1 cellular context compared by ENCODE assay signal in the genomic region with DNA sequence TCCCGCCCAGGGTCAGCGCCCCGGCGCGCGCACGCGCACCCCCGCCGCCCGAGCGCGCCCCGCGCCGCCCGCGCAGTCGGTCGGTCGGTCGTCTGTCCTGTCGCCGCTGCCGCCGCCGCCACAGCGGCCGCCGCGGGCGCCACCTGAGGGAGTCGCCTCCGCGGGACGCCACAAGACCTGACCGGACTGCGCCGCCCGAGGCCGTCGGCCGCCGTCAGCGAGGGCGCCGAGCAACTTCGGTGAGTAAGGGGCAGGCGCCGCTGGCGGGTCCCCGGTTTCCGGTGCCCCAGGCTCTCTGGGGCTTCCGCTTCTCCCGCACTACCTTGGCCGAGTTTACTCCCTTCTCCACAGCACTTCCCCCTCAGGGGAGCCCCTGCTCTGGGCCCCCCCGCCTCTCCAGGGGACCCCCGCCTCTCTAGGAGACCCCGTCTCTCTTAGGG.
TF ChIP-seq lines count a peak whose summit lies in the region.

No MANE protein-coding gene starts in this region.

TF ChIP-seq in H1, 55 proteins besides CTCF, POLR2A, EP300 and RAD21 (continued from another document):
- TF ChIP-seq, protein P1, sequence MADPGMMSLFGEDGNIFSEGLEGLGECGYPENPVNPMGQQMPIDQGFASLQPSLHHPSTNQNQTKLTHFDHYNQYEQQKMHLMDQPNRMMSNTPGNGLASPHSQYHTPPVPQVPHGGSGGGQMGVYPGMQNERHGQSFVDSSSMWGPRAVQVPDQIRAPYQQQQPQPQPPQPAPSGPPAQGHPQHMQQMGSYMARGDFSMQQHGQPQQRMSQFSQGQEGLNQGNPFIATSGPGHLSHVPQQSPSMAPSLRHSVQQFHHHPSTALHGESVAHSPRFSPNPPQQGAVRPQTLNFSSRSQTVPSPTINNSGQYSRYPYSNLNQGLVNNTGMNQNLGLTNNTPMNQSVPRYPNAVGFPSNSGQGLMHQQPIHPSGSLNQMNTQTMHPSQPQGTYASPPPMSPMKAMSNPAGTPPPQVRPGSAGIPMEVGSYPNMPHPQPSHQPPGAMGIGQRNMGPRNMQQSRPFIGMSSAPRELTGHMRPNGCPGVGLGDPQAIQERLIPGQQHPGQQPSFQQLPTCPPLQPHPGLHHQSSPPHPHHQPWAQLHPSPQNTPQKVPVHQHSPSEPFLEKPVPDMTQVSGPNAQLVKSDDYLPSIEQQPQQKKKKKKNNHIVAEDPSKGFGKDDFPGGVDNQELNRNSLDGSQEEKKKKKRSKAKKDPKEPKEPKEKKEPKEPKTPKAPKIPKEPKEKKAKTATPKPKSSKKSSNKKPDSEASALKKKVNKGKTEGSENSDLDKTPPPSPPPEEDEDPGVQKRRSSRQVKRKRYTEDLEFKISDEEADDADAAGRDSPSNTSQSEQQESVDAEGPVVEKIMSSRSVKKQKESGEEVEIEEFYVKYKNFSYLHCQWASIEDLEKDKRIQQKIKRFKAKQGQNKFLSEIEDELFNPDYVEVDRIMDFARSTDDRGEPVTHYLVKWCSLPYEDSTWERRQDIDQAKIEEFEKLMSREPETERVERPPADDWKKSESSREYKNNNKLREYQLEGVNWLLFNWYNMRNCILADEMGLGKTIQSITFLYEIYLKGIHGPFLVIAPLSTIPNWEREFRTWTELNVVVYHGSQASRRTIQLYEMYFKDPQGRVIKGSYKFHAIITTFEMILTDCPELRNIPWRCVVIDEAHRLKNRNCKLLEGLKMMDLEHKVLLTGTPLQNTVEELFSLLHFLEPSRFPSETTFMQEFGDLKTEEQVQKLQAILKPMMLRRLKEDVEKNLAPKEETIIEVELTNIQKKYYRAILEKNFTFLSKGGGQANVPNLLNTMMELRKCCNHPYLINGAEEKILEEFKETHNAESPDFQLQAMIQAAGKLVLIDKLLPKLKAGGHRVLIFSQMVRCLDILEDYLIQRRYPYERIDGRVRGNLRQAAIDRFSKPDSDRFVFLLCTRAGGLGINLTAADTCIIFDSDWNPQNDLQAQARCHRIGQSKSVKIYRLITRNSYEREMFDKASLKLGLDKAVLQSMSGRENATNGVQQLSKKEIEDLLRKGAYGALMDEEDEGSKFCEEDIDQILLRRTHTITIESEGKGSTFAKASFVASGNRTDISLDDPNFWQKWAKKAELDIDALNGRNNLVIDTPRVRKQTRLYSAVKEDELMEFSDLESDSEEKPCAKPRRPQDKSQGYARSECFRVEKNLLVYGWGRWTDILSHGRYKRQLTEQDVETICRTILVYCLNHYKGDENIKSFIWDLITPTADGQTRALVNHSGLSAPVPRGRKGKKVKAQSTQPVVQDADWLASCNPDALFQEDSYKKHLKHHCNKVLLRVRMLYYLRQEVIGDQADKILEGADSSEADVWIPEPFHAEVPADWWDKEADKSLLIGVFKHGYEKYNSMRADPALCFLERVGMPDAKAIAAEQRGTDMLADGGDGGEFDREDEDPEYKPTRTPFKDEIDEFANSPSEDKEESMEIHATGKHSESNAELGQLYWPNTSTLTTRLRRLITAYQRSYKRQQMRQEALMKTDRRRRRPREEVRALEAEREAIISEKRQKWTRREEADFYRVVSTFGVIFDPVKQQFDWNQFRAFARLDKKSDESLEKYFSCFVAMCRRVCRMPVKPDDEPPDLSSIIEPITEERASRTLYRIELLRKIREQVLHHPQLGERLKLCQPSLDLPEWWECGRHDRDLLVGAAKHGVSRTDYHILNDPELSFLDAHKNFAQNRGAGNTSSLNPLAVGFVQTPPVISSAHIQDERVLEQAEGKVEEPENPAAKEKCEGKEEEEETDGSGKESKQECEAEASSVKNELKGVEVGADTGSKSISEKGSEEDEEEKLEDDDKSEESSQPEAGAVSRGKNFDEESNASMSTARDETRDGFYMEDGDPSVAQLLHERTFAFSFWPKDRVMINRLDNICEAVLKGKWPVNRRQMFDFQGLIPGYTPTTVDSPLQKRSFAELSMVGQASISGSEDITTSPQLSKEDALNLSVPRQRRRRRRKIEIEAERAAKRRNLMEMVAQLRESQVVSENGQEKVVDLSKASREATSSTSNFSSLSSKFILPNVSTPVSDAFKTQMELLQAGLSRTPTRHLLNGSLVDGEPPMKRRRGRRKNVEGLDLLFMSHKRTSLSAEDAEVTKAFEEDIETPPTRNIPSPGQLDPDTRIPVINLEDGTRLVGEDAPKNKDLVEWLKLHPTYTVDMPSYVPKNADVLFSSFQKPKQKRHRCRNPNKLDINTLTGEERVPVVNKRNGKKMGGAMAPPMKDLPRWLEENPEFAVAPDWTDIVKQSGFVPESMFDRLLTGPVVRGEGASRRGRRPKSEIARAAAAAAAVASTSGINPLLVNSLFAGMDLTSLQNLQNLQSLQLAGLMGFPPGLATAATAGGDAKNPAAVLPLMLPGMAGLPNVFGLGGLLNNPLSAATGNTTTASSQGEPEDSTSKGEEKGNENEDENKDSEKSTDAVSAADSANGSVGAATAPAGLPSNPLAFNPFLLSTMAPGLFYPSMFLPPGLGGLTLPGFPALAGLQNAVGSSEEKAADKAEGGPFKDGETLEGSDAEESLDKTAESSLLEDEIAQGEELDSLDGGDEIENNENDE (IDR thresholded peaks at IDR 0.05; ENCODE audit: insufficient replicate concordance, low read length), result no peak
